15 cellular contexts compared by ENCODE assay signal in the genomic region with DNA sequence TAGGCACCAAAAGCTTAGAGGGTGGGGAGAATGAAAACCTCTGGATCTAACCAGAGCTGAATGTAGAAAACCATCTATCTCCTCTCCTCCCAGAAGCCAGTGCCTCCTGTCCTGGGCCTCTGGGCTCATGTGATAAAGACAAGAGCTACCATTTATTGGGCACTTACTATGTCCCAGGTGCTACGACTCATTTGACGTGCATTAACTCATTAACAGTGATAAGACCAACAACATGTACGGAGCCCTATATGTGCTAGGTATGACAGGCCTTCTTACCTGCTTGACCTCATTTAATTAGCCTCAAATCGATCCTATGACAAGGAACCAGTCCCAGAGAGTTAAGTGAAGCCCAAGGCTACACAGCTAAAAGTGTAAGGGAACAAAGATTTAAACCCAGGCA. TPM values are rescaled to one million over a fixed set of nuclear protein-coding genes. Genes with fewer than 3 reads are reported as not detected.
DNase-seq lines count a peak whose midpoint lies in the region; ATAC-seq, FAIRE-seq and TF ChIP-seq lines count a peak whose summit lies in the region.
"Had no signal": no experiment of that assay in that cellular context is flagged by ENCODE, and none has a peak within 500 bp of the region (broad histone marks: within the 10 kb centered on the region; RNA-seq: fewer than 3 reads in every experiment).

No MANE protein-coding gene starts in this region.

- H3K9me3 Mint-ChIP-seq in CD8-positive, alpha-beta memory T cell, result no peaks in the 10 kb centered on the region
- H3K9me3 Mint-ChIP-seq in WTC11, result peaks cover 3% of the 10 kb centered on the region; the same call in 1 of the 2 replicates

- no peak for TF ChIP-seq POLR2A in gastroesophageal sphincter (IDR thresholded peaks at IDR 0.05)

- ATAC-seq in WTC11 (no peak), gastroesophageal sphincter (no peak), HG03097 (IDR thresholded peaks at IDR 0.05; ENCODE audit: low FRiP score, unreplicated experiment) (no peak)
- ATAC-seq: HCT116, left lung had no signal

- WGBS in gastroesophageal sphincter (ENCODE audit: low coverage in 1 of 2), 2 donors, result 67 to 85% methylated on average over 3 to 4 of the region's 4 CpGs
- WGBS in small intestine, 3 donors, result 23 to 70% (median 50%) methylated on average over 4 of the region's 4 CpGs

- no peak overlapping the region for H3K4me3 ChIP-seq in CD8-positive, alpha-beta memory T cell (ENCODE audit: low read length)
- H3K4me3 ChIP-seq in gastroesophageal sphincter (no peak overlapping the region), small intestine (ENCODE audit: low read depth in 1 of 2, low read length in 2 of 2) (no peak overlapping the region)
- H3K4me3 ChIP-seq: left lung had no signal

- peak overlapping the region in 5 of 7 donors; percentile 23 to 59 (median 57) for H3K4me3 Mint-ChIP-seq in CD8-positive, alpha-beta memory T cell
- no peak overlapping the region for H3K4me3 Mint-ChIP-seq in WTC11

- H3K36me3 ChIP-seq in CD8-positive, alpha-beta memory T cell (ENCODE audit: insufficient read depth, low read length), result peaks cover under 1% of the 10 kb centered on the region
- no peaks in the 10 kb centered on the region for H3K36me3 ChIP-seq in gastroesophageal sphincter
- H3K36me3 ChIP-seq in small intestine (ENCODE audit: control insufficient read depth in 2 of 2, insufficient read depth in 2 of 2, low read length in 2 of 2), result no peaks in the 10 kb centered on the region

- peak overlapping the region; percentile 76 to 98 (median 90) for H3K27ac Mint-ChIP-seq in CD8-positive, alpha-beta memory T cell
- peak overlapping the region; percentile 20; the same call in 1 of the 2 replicates for H3K27ac Mint-ChIP-seq in WTC11

- no peak for TF ChIP-seq CTCF in WTC11 (IDR thresholded peaks at IDR 0.05)
- TF ChIP-seq CTCF in gastroesophageal sphincter (IDR thresholded peaks at IDR 0.05), result no peak

- FAIRE-seq in small intestine (lab: Jason Lieb, UNC), result no peak

- no peak overlapping the region for H3K27ac ChIP-seq in CD8-positive, alpha-beta memory T cell (ENCODE audit: low read depth, low read length)
- H3K27ac ChIP-seq in gastroesophageal sphincter (peak overlapping the region in 3 of 4 donors; percentile 68 to 77 (median 76)), small intestine (ENCODE audit: low read depth in 1 of 2, low read length in 1 of 2) (peak overlapping the region; percentile 69 to 74)
- H3K27ac ChIP-seq: parathyroid adenoma had no signal

- no peaks in the 10 kb centered on the region for H3K27me3 Mint-ChIP-seq in CD8-positive, alpha-beta memory T cell
- H3K27me3 Mint-ChIP-seq in WTC11 (ENCODE audit: low read depth), result no peaks in the 10 kb centered on the region

- TF ChIP-seq EP300 in gastroesophageal sphincter (IDR thresholded peaks at IDR 0.05), result no peak

- peaks cover 89 to 97% (median 97%) of the 10 kb centered on the region in 3 donors for H3K4me1 Mint-ChIP-seq in CD8-positive, alpha-beta memory T cell
- peaks cover 82% of the 10 kb centered on the region for H3K4me1 Mint-ChIP-seq in WTC11

- H3K9me3 ChIP-seq in CD8-positive, alpha-beta memory T cell (ENCODE audit: low read length), result no peaks in the 10 kb centered on the region
- H3K9me3 ChIP-seq in gastroesophageal sphincter (no peaks in the 10 kb centered on the region), small intestine (ENCODE audit: control insufficient read depth, low read depth) (no peaks in the 10 kb centered on the region)
- H3K9me3 ChIP-seq: left lung had no signal

- POLR2A ChIA-PET in CD8-positive, alpha-beta memory T cell (lab: Charles Lee), result interaction anchor here (0.5 to 2.7 kb wide), 4 partner anchors 7 to 22 kb away, joined by 3 to 19 read pairs (median 5); no protein-coding TSS in a partner anchor
- POLR2A ChIA-PET in WTC11 (lab: Charles Lee), result interaction anchor here (1.1 kb wide), 1 partner anchor 16 kb away, joined by 4 read pairs; no protein-coding TSS in a partner anchor

- peaks cover 100% of the 10 kb centered on the region for H3K4me1 ChIP-seq in CD8-positive, alpha-beta memory T cell (ENCODE audit: insufficient read depth, low read length)
- peaks cover 12 to 95% (median 76%) of the 10 kb centered on the region in 3 donors for H3K4me1 ChIP-seq in gastroesophageal sphincter
- peaks cover 24 to 42% of the 10 kb centered on the region in 2 donors for H3K4me1 ChIP-seq in small intestine (ENCODE audit: control insufficient read depth in 2 of 2, insufficient read depth in 1 of 2, low read depth in 1 of 2, low read length in 1 of 2)
- H3K4me1 ChIP-seq: parathyroid adenoma had no signal

- DNase-seq in CD8-positive, alpha-beta memory T cell, result no peak
- DNase-seq in WTC11 (ENCODE audit: low spot score) (no peak), small intestine (peak; percentile 52), SIG-M5 treated with dmso at 0.1 percent for 504 hours (lab: John Stamatoyannopoulos, UW; ENCODE audit: unreplicated experiment) (no peak)
- no peak for DNase-seq in effector CD4-positive, alpha-beta T cell
- DNase-seq: anterior cingulate cortex; effector CD8-positive, alpha-beta T cell; GF-D8; head of caudate nucleus; left lung; NCI-H345 had no signal

- CTCF ChIA-PET in CD8-positive, alpha-beta memory T cell (lab: Charles Lee), result interaction anchor here (0.8 to 11.9 kb wide), 4 partner anchors 12 to 74 kb away, joined by 3 to 93 read pairs (median 10); a partner anchor contains a TSS
- CTCF ChIA-PET in WTC11 (lab: Charles Lee), result interaction anchor here (1.0 to 3.3 kb wide), 8 partner anchors 19 to 188 kb away, joined by 3 to 11 read pairs (median 4); no protein-coding TSS in a partner anchor

- H3K27me3 ChIP-seq in CD8-positive, alpha-beta memory T cell (ENCODE audit: insufficient read depth, low read length, poor library complexity, severe bottlenecking), result no peaks in the 10 kb centered on the region
- H3K27me3 ChIP-seq in gastroesophageal sphincter (no peaks in the 10 kb centered on the region), small intestine (ENCODE audit: control insufficient read depth in 2 of 2, insufficient read depth in 2 of 2, low read length in 2 of 2) (no peaks in the 10 kb centered on the region)
- H3K27me3 ChIP-seq: left lung had no signal

- peaks cover 0 to 33% (median 6%) of the 10 kb centered on the region in 3 donors for H3K36me3 Mint-ChIP-seq in CD8-positive, alpha-beta memory T cell
- H3K36me3 Mint-ChIP-seq in WTC11, result peaks cover 11% of the 10 kb centered on the region

TF ChIP-seq in WTC11, 78 proteins besides CTCF, POLR2A, EP300 and RAD21:
- TF ChIP-seq, protein P1, sequence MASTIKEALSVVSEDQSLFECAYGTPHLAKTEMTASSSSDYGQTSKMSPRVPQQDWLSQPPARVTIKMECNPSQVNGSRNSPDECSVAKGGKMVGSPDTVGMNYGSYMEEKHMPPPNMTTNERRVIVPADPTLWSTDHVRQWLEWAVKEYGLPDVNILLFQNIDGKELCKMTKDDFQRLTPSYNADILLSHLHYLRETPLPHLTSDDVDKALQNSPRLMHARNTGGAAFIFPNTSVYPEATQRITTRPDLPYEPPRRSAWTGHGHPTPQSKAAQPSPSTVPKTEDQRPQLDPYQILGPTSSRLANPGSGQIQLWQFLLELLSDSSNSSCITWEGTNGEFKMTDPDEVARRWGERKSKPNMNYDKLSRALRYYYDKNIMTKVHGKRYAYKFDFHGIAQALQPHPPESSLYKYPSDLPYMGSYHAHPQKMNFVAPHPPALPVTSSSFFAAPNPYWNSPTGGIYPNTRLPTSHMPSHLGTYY (CRISPR knock-in tag; IDR thresholded peaks at IDR 0.05), result no peak
- TF ChIP-seq, protein P2, sequence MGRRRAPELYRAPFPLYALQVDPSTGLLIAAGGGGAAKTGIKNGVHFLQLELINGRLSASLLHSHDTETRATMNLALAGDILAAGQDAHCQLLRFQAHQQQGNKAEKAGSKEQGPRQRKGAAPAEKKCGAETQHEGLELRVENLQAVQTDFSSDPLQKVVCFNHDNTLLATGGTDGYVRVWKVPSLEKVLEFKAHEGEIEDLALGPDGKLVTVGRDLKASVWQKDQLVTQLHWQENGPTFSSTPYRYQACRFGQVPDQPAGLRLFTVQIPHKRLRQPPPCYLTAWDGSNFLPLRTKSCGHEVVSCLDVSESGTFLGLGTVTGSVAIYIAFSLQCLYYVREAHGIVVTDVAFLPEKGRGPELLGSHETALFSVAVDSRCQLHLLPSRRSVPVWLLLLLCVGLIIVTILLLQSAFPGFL (CRISPR knock-in tag; IDR thresholded peaks at IDR 0.05; ENCODE audit: borderline replicate concordance), result no peak
- no peak for TF ChIP-seq ZNF416 (CRISPR knock-in tag; IDR thresholded peaks at IDR 0.05)
- TF ChIP-seq ZNF396 (CRISPR knock-in tag; IDR thresholded peaks at IDR 0.05; ENCODE audit: borderline replicate concordance), result no peak

RNA-seq across cellular contexts. Expression of a gene that starts 19.7 kb away (rescaled TPM):
- total RNA-seq in CD8-positive, alpha-beta memory T cell, result 100 to 1,000 TPM; 284 to 289 TPM
- polyA plus RNA-seq in CD8-positive, alpha-beta memory T cell, result 540 TPM
- 348 to 380 TPM (median 363 TPM) in 3 replicates for total RNA-seq in WTC11 (2021)
- 100 to 1,000 TPM; 160 to 288 (median 184) TPM for total RNA-seq in gastroesophageal sphincter
- 100 to 1,000 TPM; 262 to 292 (median 289) TPM for polyA plus RNA-seq in small intestine
